In genomic region chr17:59722623-59723022, GRCh38 we compare ENCODE assay signal across 24 cellular contexts.
"Had no signal": no experiment of that assay in that cellular context is flagged by ENCODE, and none has a peak within 500 bp of the region (broad histone marks: within the 10 kb centered on the region; RNA-seq: fewer than 3 reads in every experiment).

No MANE protein-coding gene starts in this region.

- H3K4me1 ChIP-seq: prostate gland had no signal

- H3K27me3 Mint-ChIP-seq: activated naive CD8-positive, alpha-beta T cell treated with anti-CD3 and anti-CD28 coated beads for 36 hours; natural killer cell treated with Interleukin-12 subunit alpha and Interleukin-12 subunit beta and Interleukin-15 and Interleukin-18, amount 100 ng/mL, for 72 hours; stimulated activated naive CD8-positive, alpha-beta T cell treated with anti-CD3 and anti-CD28 coated beads, Interleukin-15, Interleukin-2, amounts not matched to agents 100 ng/mL and 50 ng/mL, for 24 hours had no signal

- H3K4me3 Mint-ChIP-seq: activated naive CD8-positive, alpha-beta T cell treated with anti-CD3 and anti-CD28 coated beads for 36 hours; activated T-cell treated with anti-CD3 and anti-CD28 coated beads, Interleukin-2, amount 50 U/mL, for 4 hours; mesothelial cell of epicardium; natural killer cell treated with Interleukin-12 subunit alpha and Interleukin-12 subunit beta and Interleukin-15 and Interleukin-18, amount 100 ng/mL, for 72 hours; stimulated activated naive CD8-positive, alpha-beta T cell treated with anti-CD3 and anti-CD28 coated beads, Interleukin-15, Interleukin-2, amounts not matched to agents 100 ng/mL and 50 ng/mL, for 24 hours had no signal

- ATAC-seq: activated T-cell treated with anti-CD3 and anti-CD28 coated beads, Interleukin-2, amount 50 U/mL, for 4 hours; left lung; natural killer cell treated with Interleukin-12 subunit alpha and Interleukin-12 subunit beta and Interleukin-15 and Interleukin-18, amount 100 ng/mL, for 72 hours had no signal

- H3K27ac Mint-ChIP-seq: activated naive CD8-positive, alpha-beta T cell treated with anti-CD3 and anti-CD28 coated beads for 36 hours; activated T-helper 2 cell treated with anti-CD3 and anti-CD28 coated beads, Interferon-gamma antibody, Interleukin-2, Interleukin-4, amounts not matched to agents 10 μg/mL and 5 μg/mL and 100 μg/mL, durations not matched to agents 14 hours and 24 hours and 36 hours; stimulated activated naive CD8-positive, alpha-beta T cell treated with anti-CD3 and anti-CD28 coated beads, Interleukin-15, Interleukin-2, amounts not matched to agents 100 ng/mL and 50 ng/mL, for 24 hours had no signal

- H3K27ac ChIP-seq: coronary artery, ovary had no signal

- H3K36me3 Mint-ChIP-seq: mesothelial cell of epicardium; natural killer cell treated with Interleukin-12 subunit alpha and Interleukin-12 subunit beta and Interleukin-15 and Interleukin-18, amount 100 ng/mL, for 72 hours had no signal

- H3K9me3 ChIP-seq: left lung, ovary, prostate gland, uterus had no signal

- H3K27me3 ChIP-seq: left lung, ovary, uterus had no signal

- DNase-seq: activated CD4-positive, alpha-beta T cell treated with anti-CD3 and anti-CD28 coated beads for 4 hours; activated CD4-positive, alpha-beta T cell treated with anti-CD3 and anti-CD28 coated beads, Interleukin-2, amount 50 U/mL, for 48 hours; activated CD4-positive, CD25-positive, alpha-beta regulatory T cell; activated CD8-positive, alpha-beta memory T cell treated with anti-CD3 and anti-CD28 coated beads, Interleukin-2, amount 50 U/mL, for 48 hours; activated naive CD4-positive, alpha-beta T cell treated with Interleukin-2 at 50 U/mL for 16 hours; activated naive CD8-positive, alpha-beta T cell treated with anti-CD3 and anti-CD28 coated beads for 36 hours; activated T-cell treated with anti-CD3 and anti-CD28 coated beads, Interleukin-2, amount 50 U/mL, for 4 hours; effector CD4-positive, alpha-beta T cell; foreskin fibroblast; left lung; ovary; stimulated activated CD4-positive, alpha-beta T cell treated with anti-CD3 and anti-CD28 coated beads, Interleukin-12 subunit alpha, Interleukin-12 subunit beta, amount 100 ng/mL, for 4 hours; stimulated activated CD4-positive, alpha-beta T cell treated with anti-CD3 and anti-CD28 coated beads, Interleukin-4, amount 100 ng/mL, for 4 hours; T-helper 9 cell; uterus had no signal

- H3K9me3 Mint-ChIP-seq: activated naive CD8-positive, alpha-beta T cell treated with anti-CD3 and anti-CD28 coated beads for 36 hours; activated T-cell treated with anti-CD3 and anti-CD28 coated beads, Interleukin-2, amount 50 U/mL, for 4 hours; activated T-helper 2 cell treated with anti-CD3 and anti-CD28 coated beads, Interferon-gamma antibody, Interleukin-2, Interleukin-4, amounts not matched to agents 10 μg/mL and 5 μg/mL and 100 μg/mL, durations not matched to agents 14 hours and 24 hours and 36 hours; mesothelial cell of epicardium; natural killer cell treated with Interleukin-12 subunit alpha and Interleukin-12 subunit beta and Interleukin-15 and Interleukin-18, amount 100 ng/mL, for 72 hours; stimulated activated naive CD8-positive, alpha-beta T cell treated with anti-CD3 and anti-CD28 coated beads, Interleukin-15, Interleukin-2, amounts not matched to agents 100 ng/mL and 50 ng/mL, for 24 hours had no signal

- FAIRE-seq: bronchial epithelial cell, endometrium had no signal

- H3K36me3 ChIP-seq: left lung, ovary, prostate gland, uterus had no signal

- H3K4me3 ChIP-seq: coronary artery, left lung, lung, ovary, prostate gland, uterus had no signal
